In the genomic region with DNA sequence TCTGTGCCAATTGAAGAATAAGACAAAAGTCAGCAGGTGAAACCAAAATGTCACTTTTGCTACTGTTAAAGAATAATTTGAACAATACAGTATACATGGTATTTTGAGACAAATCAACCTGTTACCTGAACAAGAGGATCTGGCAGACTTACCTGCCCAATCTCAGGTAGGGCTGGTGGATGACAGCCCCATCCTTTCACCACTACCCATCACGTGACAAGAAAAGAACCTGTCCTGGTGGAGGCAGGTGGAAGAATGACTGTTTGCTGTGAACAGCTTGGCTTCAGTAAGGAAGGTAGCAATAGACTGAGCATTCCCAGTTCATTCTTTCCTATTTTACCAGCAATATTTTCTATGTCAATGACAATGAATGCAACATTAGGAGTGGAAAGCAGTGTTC, we compare ENCODE assay signal across 36 cellular contexts.
"Had no signal": no experiment of that assay in that cellular context is flagged by ENCODE, and none has a peak within 500 bp of the region (broad histone marks: within the 10 kb centered on the region; RNA-seq: fewer than 3 reads in every experiment).

No MANE protein-coding gene starts in this region.

- H3K27me3 ChIP-seq: adrenal gland, body of pancreas, brain microvascular endothelial cell, breast epithelium, cardiac muscle cell had no signal

- H3K4me1 ChIP-seq: adrenal gland, body of pancreas, breast epithelium had no signal

- DNase-seq: activated B cell treated with CpG ODN at 0.5 μM for 24 hours; activated CD4-positive, alpha-beta memory T cell treated with anti-CD3 and anti-CD28 coated beads for 36 hours; activated CD4-positive, alpha-beta T cell treated with anti-CD3 and anti-CD28 coated beads for 4 hours; activated CD4-positive, alpha-beta T cell treated with anti-CD3 and anti-CD28 coated beads, Interleukin-2, amount 10 ng/mL, durations not matched to agents 24 days and 14 days; activated CD4-positive, alpha-beta T cell treated with anti-CD3 and anti-CD28 coated beads, Interleukin-2, amount 50 U/mL, for 1 hour; activated CD4-positive, alpha-beta T cell treated with anti-CD3 and anti-CD28 coated beads, Interleukin-2, amount 50 U/mL, for 4 hours; activated CD4-positive, CD25-positive, alpha-beta regulatory T cell treated with anti-CD3 and anti-CD28 coated beads, Interleukin-2, amount 50 U/mL, for 72 hours; activated CD8-positive, alpha-beta memory T cell treated with anti-CD3 and anti-CD28 coated beads, Interleukin-2, amount 50 U/mL, for 4 hours; activated CD8-positive, alpha-beta T cell treated with anti-CD3 and anti-CD28 coated beads for 36 hours; activated effector memory CD4-positive, alpha-beta T cell treated with anti-CD3 and anti-CD28 coated beads, Interleukin-2, amount 50 U/mL, for 16 hours; activated gamma-delta T cell treated with Interleukin-2 at 50 U/mL for 16 hours; activated naive CD4-positive, alpha-beta T cell; activated naive CD4-positive, alpha-beta T cell treated with anti-CD3 and anti-CD28 coated beads for 36 hours; activated naive CD4-positive, alpha-beta T cell treated with anti-CD3 and anti-CD28 coated beads, Interleukin-2, amount 50 U/mL, for 16 hours; activated naive CD8-positive, alpha-beta T cell treated with anti-CD3 and anti-CD28 coated beads for 36 hours; activated T-cell treated with anti-CD3 and anti-CD28 coated beads for 4 hours; activated T-cell treated with anti-CD3 and anti-CD28 coated beads, Interleukin-2, amount 50 U/mL, for 1 hour; activated T-cell treated with anti-CD3 and anti-CD28 coated beads, Interleukin-2, amount 50 U/mL, for 4 hours; activated T-cell treated with anti-CD3 and anti-CD28 coated beads, Interleukin-2, amount 50 U/mL, for 72 hours; adrenal gland; amniotic stem cell; aorta; body of pancreas; brain microvascular endothelial cell; caudate nucleus; cerebellar nuclear complex; T-helper 1 cell; T-helper 2 cell; T-helper 9 cell had no signal

- ATAC-seq: activated CD8-positive, alpha-beta T cell treated with anti-CD3 and anti-CD28 coated beads for 36 hours; activated naive CD4-positive, alpha-beta T cell treated with anti-CD3 and anti-CD28 coated beads, Interleukin-2, amount 50 U/mL, for 72 hours; activated T-cell treated with anti-CD3 and anti-CD28 coated beads, Interleukin-2, amount 50 U/mL, for 4 hours; activated T-cell treated with anti-CD3 and anti-CD28 coated beads, Interleukin-2, amount 50 U/mL, for 72 hours; activated T-helper 17 cell treated with anti-CD3 and anti-CD28 coated beads, Interleukin-2, amount 50 U/mL, for 72 hours; body of pancreas had no signal

- H3K36me3 ChIP-seq: adrenal gland, brain microvascular endothelial cell, breast epithelium, cardiac muscle cell had no signal

- FAIRE-seq: astrocyte, TTC549 had no signal

- H3K9me3 ChIP-seq: adrenal gland, body of pancreas, breast epithelium had no signal

- H3K4me3 ChIP-seq: adrenal gland, body of pancreas, breast epithelium, cardiac muscle cell had no signal

- H3K27ac ChIP-seq: adrenal gland, body of pancreas, brain microvascular endothelial cell, breast epithelium, cardiac muscle cell, VCaP had no signal
